Comparison of ENCODE assay signal across 1 cellular context in the genomic region with DNA sequence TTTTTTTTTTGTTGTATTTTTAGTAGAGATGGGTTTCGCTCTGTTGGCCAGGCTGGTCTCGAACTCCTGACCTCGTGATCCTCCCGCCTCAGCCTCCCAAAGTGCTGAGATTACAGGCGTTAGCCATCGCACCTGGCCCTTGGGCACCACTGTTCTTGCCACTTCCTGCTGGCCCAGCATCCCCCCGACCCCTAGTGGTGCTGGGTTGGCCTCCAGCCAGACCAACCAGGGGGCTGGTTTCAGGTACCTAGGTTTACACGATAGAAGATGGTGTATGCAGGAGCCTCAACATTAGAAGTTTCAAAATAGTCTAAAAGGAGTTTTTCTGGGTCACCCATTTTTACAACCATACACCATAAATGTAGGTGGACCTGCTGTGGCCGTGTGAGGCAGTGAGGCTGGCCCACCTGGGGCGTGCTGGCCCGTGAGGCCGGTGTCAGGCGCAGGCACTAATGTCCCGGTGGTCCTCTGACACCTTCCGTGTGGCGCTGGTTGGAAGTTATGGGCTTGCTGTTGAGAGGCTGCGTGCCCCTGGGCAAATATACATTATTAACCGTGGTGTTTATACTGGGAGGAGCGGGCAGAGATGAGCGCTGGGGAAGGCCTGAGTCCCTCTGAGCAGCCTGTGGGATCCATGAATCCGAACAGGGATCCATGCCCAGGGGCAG.
TF ChIP-seq lines count a peak whose summit lies in the region.

No MANE protein-coding gene starts in this region.

TF ChIP-seq in GM23338, 12 proteins besides CTCF, POLR2A, EP300 and RAD21:
- TF ChIP-seq, protein P1, sequence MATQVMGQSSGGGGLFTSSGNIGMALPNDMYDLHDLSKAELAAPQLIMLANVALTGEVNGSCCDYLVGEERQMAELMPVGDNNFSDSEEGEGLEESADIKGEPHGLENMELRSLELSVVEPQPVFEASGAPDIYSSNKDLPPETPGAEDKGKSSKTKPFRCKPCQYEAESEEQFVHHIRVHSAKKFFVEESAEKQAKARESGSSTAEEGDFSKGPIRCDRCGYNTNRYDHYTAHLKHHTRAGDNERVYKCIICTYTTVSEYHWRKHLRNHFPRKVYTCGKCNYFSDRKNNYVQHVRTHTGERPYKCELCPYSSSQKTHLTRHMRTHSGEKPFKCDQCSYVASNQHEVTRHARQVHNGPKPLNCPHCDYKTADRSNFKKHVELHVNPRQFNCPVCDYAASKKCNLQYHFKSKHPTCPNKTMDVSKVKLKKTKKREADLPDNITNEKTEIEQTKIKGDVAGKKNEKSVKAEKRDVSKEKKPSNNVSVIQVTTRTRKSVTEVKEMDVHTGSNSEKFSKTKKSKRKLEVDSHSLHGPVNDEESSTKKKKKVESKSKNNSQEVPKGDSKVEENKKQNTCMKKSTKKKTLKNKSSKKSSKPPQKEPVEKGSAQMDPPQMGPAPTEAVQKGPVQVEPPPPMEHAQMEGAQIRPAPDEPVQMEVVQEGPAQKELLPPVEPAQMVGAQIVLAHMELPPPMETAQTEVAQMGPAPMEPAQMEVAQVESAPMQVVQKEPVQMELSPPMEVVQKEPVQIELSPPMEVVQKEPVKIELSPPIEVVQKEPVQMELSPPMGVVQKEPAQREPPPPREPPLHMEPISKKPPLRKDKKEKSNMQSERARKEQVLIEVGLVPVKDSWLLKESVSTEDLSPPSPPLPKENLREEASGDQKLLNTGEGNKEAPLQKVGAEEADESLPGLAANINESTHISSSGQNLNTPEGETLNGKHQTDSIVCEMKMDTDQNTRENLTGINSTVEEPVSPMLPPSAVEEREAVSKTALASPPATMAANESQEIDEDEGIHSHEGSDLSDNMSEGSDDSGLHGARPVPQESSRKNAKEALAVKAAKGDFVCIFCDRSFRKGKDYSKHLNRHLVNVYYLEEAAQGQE (IDR thresholded peaks at IDR 0.05; ENCODE audit: unreplicated experiment) = no peak
- TF ChIP-seq CREB1 (CRISPR knock-in tag; IDR thresholded peaks at IDR 0.05; ENCODE audit: low read depth) = no peak
- TF ChIP-seq EZH2phosphoT487 (IDR thresholded peaks at IDR 0.05; ENCODE audit: unreplicated experiment) = no peak
